Comparison of ENCODE assay signal across 33 cellular contexts in genomic region chr2:49123600-49123999, GRCh38. TPM values are rescaled to one million over a fixed set of nuclear protein-coding genes. Genes with fewer than 3 reads are reported as not detected.
"Had no signal": no experiment of that assay in that cellular context is flagged by ENCODE, and none has a peak within 500 bp of the region (broad histone marks: within the 10 kb centered on the region; RNA-seq: fewer than 3 reads in every experiment).

No MANE protein-coding gene starts in this region.

- DNase-seq: naive B cell; naive thymus-derived CD8-positive, alpha-beta T cell; nucleus accumbens; pancreas; psoas muscle; right cardiac atrium; right lobe of liver; sigmoid colon; small intestine; stimulated activated CD4-positive, alpha-beta T cell treated with anti-CD3 and anti-CD28 coated beads, Interleukin-15, amount 100 ng/mL, for 24 hours; stimulated activated CD4-positive, alpha-beta T cell treated with anti-CD3 and anti-CD28 coated beads, Interleukin-2, amount 100 ng/mL, for 24 hours; stimulated activated CD4-positive, alpha-beta T cell treated with anti-CD3 and anti-CD28 coated beads, Interleukin-2, amount 100 ng/mL, for 48 hours; stimulated activated CD4-positive, alpha-beta T cell treated with anti-CD3 and anti-CD28 coated beads, Interleukin-4, amount 100 ng/mL, for 24 hours; stimulated activated naive B cell treated with anti-CD40 and anti-IgM and Interleukin-4, amounts not matched to agents 10 μg/mL and 1 μg/mL and 100 μg/mL, for 72 hours; stimulated activated naive CD4-positive, alpha-beta T cell treated with Interleukin-2 at 50 U/mL for 16 hours; stomach; thyroid gland; transverse colon; upper lobe of right lung; uterus had no signal

- H3K36me3 Mint-ChIP-seq: naive B cell; naive thymus-derived CD8-positive, alpha-beta T cell; stimulated activated effector memory CD8-positive, alpha-beta T cell treated with anti-CD3 and anti-CD28 coated beads, Interleukin-12 subunit alpha, Interleukin-12 subunit beta, amount 100 ng/mL, for 72 hours; stimulated activated naive B cell treated with anti-CD40 and anti-IgM and Interleukin-4, amounts not matched to agents 10 μg/mL and 1 μg/mL and 100 μg/mL, for 72 hours; type B pancreatic cell had no signal

- H3K36me3 ChIP-seq: neutrophil, pancreas, right lobe of liver, sigmoid colon, stomach, thoracic aorta, thyroid gland, transverse colon, upper lobe of right lung, uterus had no signal

- H3K9me3 ChIP-seq: neutrophil, pancreas, psoas muscle, right lobe of liver, sigmoid colon, stomach, thoracic aorta, thyroid gland, transverse colon, upper lobe of right lung, uterus had no signal

- H3K27me3 Mint-ChIP-seq: naive B cell; stimulated activated naive B cell treated with anti-CD40 and anti-IgM and Interleukin-4, amounts not matched to agents 10 μg/mL and 1 μg/mL and 100 μg/mL, for 72 hours; stimulated activated naive CD8-positive, alpha-beta T cell treated with anti-CD3 and anti-CD28 coated beads, Interleukin-15, Interleukin-2, amounts not matched to agents 100 ng/mL and 50 ng/mL, for 24 hours had no signal

- ATAC-seq: naive thymus-derived CD8-positive, alpha-beta T cell; pancreas; psoas muscle; right cardiac atrium; right lobe of liver; stimulated activated effector memory CD8-positive, alpha-beta T cell treated with anti-CD3 and anti-CD28 coated beads, Interleukin-12 subunit alpha, Interleukin-12 subunit beta, amount 100 ng/mL, for 72 hours; stimulated activated naive B cell treated with anti-CD40 and anti-IgM and Interleukin-4, amounts not matched to agents 10 μg/mL and 1 μg/mL and 100 μg/mL, for 72 hours; upper lobe of right lung had no signal

- H3K27ac ChIP-seq: neutrophil, pancreas, psoas muscle, right lobe of liver, sigmoid colon, stomach, thoracic aorta, thyroid gland, transverse colon, upper lobe of right lung, uterus had no signal

- H3K27me3 ChIP-seq: neutrophil, pancreas, right lobe of liver, sigmoid colon, stomach, thyroid gland, transverse colon, upper lobe of right lung, uterus had no signal

- H3K9me3 Mint-ChIP-seq: nephron; stimulated activated naive B cell treated with anti-CD40 and anti-IgM and Interleukin-4, amounts not matched to agents 10 μg/mL and 1 μg/mL and 100 μg/mL, for 72 hours; type B pancreatic cell had no signal

- H3K4me3 Mint-ChIP-seq: naive B cell; naive thymus-derived CD8-positive, alpha-beta T cell; nephron; stimulated activated effector memory CD8-positive, alpha-beta T cell treated with anti-CD3 and anti-CD28 coated beads, Interleukin-12 subunit alpha, Interleukin-12 subunit beta, amount 100 ng/mL, for 72 hours; stimulated activated naive B cell treated with anti-CD40 and anti-IgM and Interleukin-4, amounts not matched to agents 10 μg/mL and 1 μg/mL and 100 μg/mL, for 72 hours; stimulated activated naive CD8-positive, alpha-beta T cell treated with anti-CD3 and anti-CD28 coated beads, Interleukin-15, Interleukin-2, amounts not matched to agents 100 ng/mL and 50 ng/mL, for 24 hours; type B pancreatic cell had no signal

- H3K4me3 ChIP-seq: pancreas, psoas muscle, right lobe of liver, sigmoid colon, stomach, thoracic aorta, thyroid gland, transverse colon, upper lobe of right lung, uterus had no signal

- H3K27ac Mint-ChIP-seq: naive thymus-derived CD8-positive, alpha-beta T cell; nephron; progenitor cell of endocrine pancreas; stimulated activated effector memory CD8-positive, alpha-beta T cell treated with anti-CD3 and anti-CD28 coated beads, Interleukin-12 subunit alpha, Interleukin-12 subunit beta, amount 100 ng/mL, for 72 hours; stimulated activated naive B cell treated with anti-CD40 and anti-IgM and Interleukin-4, amounts not matched to agents 10 μg/mL and 1 μg/mL and 100 μg/mL, for 72 hours; stimulated activated naive CD8-positive, alpha-beta T cell treated with anti-CD3 and anti-CD28 coated beads, Interleukin-15, Interleukin-2, amounts not matched to agents 100 ng/mL and 50 ng/mL, for 24 hours; type B pancreatic cell had no signal

- H3K4me1 Mint-ChIP-seq: naive B cell; naive thymus-derived CD8-positive, alpha-beta T cell; nephron; stimulated activated effector memory CD8-positive, alpha-beta T cell treated with anti-CD3 and anti-CD28 coated beads, Interleukin-12 subunit alpha, Interleukin-12 subunit beta, amount 100 ng/mL, for 72 hours; stimulated activated naive B cell treated with anti-CD40 and anti-IgM and Interleukin-4, amounts not matched to agents 10 μg/mL and 1 μg/mL and 100 μg/mL, for 72 hours had no signal

- H3K4me1 ChIP-seq: pancreas, psoas muscle, right lobe of liver, sigmoid colon, stomach, thyroid gland, transverse colon, upper lobe of right lung, uterus had no signal

RNA-seq across cellular contexts. Expression of gene FSHR, which starts 30.7 kb away (rescaled TPM):
- total RNA-seq: naive thymus-derived CD8-positive, alpha-beta T cell; omental fat pad; osteocyte; pancreas; psoas muscle; sigmoid colon; stomach; subcutaneous adipose tissue; temporal lobe; thoracic aorta; transverse colon; upper lobe of right lung; uterus had no signal
- polyA plus RNA-seq: naive thymus-derived CD8-positive, alpha-beta T cell; neural cell; pancreas; psoas muscle; sigmoid colon; small intestine; stomach; urinary bladder had no signal
